Comparison of ENCODE assay signal across 1 cellular context in genomic region chr11:117016747-117017146, GRCh38.
TF ChIP-seq lines count a peak whose summit lies in the region.

No MANE protein-coding gene starts in this region.

TF ChIP-seq in K562, 482 proteins besides CTCF, POLR2A, EP300 and RAD21 (continued from another document):
- no peak for TF ChIP-seq HIVEP1 (CRISPR knock-in tag; IDR thresholded peaks at IDR 0.05)
- peak; percentile 59; the same call in 1 of the 2 replicates for TF ChIP-seq BCOR (IDR thresholded peaks at IDR 0.05)
- no peak for TF ChIP-seq LEF1 (IDR thresholded peaks at IDR 0.05)
- no peak for TF ChIP-seq SAP30 (IDR thresholded peaks at IDR 0.05; ENCODE audit: borderline replicate concordance, insufficient read depth, low read depth, low read length, poor library complexity, severe bottlenecking)
- TF ChIP-seq KDM1A (IDR thresholded peaks at IDR 0.05): peak in 1 of 2 experiments; percentile 51; a peak in 1 of 4 replicates
- TF ChIP-seq POLR3A (IDR thresholded peaks at IDR 0.05; ENCODE audit: borderline replicate concordance, extremely low read depth, insufficient read depth, insufficient read length): no peak
- no peak for TF ChIP-seq SLC30A9 (CRISPR knock-in tag; IDR thresholded peaks at IDR 0.05)
- TF ChIP-seq FOXJ3 (CRISPR knock-in tag; IDR thresholded peaks at IDR 0.05): no peak
- no peak for TF ChIP-seq CBX8 (IDR thresholded peaks at IDR 0.05; ENCODE audit: borderline replicate concordance, extremely low read depth, low read depth, low read length, poor library complexity, severe bottlenecking)
